ENCODE assay signal across 10 cellular contexts in the genomic region with DNA sequence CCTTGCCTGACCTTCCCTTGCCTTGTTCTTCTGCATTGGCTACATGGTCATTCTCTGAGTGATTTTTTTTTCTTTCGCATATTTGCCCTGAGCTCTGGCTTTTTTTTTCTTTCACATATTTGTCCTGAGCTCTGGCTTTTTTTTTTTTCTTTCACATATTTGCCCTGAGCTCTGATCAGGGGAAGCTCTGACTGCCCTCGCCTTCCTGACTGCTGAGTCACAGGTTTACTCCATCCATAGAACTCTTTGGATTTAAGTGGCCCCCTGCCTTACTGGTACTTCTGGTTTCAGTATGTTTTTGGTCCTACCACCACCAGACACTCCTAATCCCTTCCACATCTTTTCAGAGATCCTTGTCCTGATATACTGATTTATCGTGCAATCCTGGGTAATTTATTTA.
DNase-seq lines count a peak whose midpoint lies in the region; ATAC-seq and TF ChIP-seq lines count a peak whose summit lies in the region.
"Had no signal": no experiment of that assay in that cellular context is flagged by ENCODE, and none has a peak within 500 bp of the region (broad histone marks: within the 10 kb centered on the region; RNA-seq: fewer than 3 reads in every experiment).

No MANE protein-coding gene starts in this region.

- H3K9me3 ChIP-seq in prostate gland, result no peaks in the 10 kb centered on the region

- intact Hi-C loops in prostate gland (cut with DNase I), result loop anchor here (10.0 kb wide), 1 partner anchor 65 kb away; no protein-coding TSS in a partner anchor

- H3K27me3 Mint-ChIP-seq in progenitor cell of endocrine pancreas, result peaks cover 4% of the 10 kb centered on the region

- H3K27ac Mint-ChIP-seq in progenitor cell of endocrine pancreas, result peak overlapping the region; percentile 65

- H3K27me3 ChIP-seq in prostate gland (replicated peaks; ENCODE audit: insufficient read depth), result no peaks in the 10 kb centered on the region

- H3K4me3 Mint-ChIP-seq in progenitor cell of endocrine pancreas (ENCODE audit: low read depth), result no peak overlapping the region

- no peak overlapping the region for H3K4me3 ChIP-seq in prostate gland

- WGBS in prostate gland, result 21% methylated on average over 3 of the region's 3 CpGs

- H3K4me1 Mint-ChIP-seq in progenitor cell of endocrine pancreas (ENCODE audit: low read depth), result peaks cover 6% of the 10 kb centered on the region

- DNase-seq in ELR (ENCODE audit: low read depth) (peak; percentile 91), fibroblast of the conjunctiva (ENCODE audit: low read depth) (peak; percentile 75), progenitor cell of endocrine pancreas (ENCODE audit: low spot score, unreplicated experiment) (no peak), occipital lobe (lab: John Stamatoyannopoulos, UW) (no peak), prostate gland (ENCODE audit: low spot score) (no peak), D341Med (ENCODE audit: low spot score) (no peak)
- DNase-seq: activated CD4-positive, alpha-beta T cell treated with anti-CD3 and anti-CD28 coated beads for 4 hours; stimulated activated CD4-positive, alpha-beta T cell treated with anti-CD3 and anti-CD28 coated beads, Interleukin-4, amount 100 ng/mL, for 1 hour had no signal

- H3K9me3 Mint-ChIP-seq in progenitor cell of endocrine pancreas (ENCODE audit: low read depth), result no peaks in the 10 kb centered on the region

- H3K27ac ChIP-seq in prostate gland, result no peak overlapping the region

- no peaks in the 10 kb centered on the region for H3K4me1 ChIP-seq in prostate gland (replicated peaks)

- no peaks in the 10 kb centered on the region for H3K36me3 ChIP-seq in prostate gland

- no peaks in the 10 kb centered on the region for H3K36me3 Mint-ChIP-seq in progenitor cell of endocrine pancreas (ENCODE audit: insufficient read depth)

- TF ChIP-seq CTCF in progenitor cell of endocrine pancreas (IDR thresholded peaks at IDR 0.05; ENCODE audit: unreplicated experiment) (no peak), prostate gland (IDR thresholded peaks at IDR 0.05) (no peak)

- ATAC-seq in SK-N-SH treated with all-trans-retinoic acid at 6 μM for 48 hours, result peak; percentile 99
- ATAC-seq in esophagus mucosa, result no peak

- no peak for TF ChIP-seq POLR2A in prostate gland (IDR thresholded peaks at IDR 0.05)

TF ChIP-seq in SK-N-SH treated with all-trans-retinoic acid at 6 μM for 48 hours, 23 proteins besides CTCF, POLR2A, EP300 and RAD21:
- no peak for TF ChIP-seq ZFP3 (CRISPR knock-in tag; IDR thresholded peaks at IDR 0.05)
- no peak for TF ChIP-seq ZNF8 (CRISPR knock-in tag; IDR thresholded peaks at IDR 0.05)
- TF ChIP-seq PPARA (CRISPR knock-in tag; IDR thresholded peaks at IDR 0.05; ENCODE audit: borderline replicate concordance), result no peak
- no peak for TF ChIP-seq ARNTL (CRISPR knock-in tag; IDR thresholded peaks at IDR 0.05; ENCODE audit: borderline replicate concordance, low read depth)
- TF ChIP-seq, protein P1, sequence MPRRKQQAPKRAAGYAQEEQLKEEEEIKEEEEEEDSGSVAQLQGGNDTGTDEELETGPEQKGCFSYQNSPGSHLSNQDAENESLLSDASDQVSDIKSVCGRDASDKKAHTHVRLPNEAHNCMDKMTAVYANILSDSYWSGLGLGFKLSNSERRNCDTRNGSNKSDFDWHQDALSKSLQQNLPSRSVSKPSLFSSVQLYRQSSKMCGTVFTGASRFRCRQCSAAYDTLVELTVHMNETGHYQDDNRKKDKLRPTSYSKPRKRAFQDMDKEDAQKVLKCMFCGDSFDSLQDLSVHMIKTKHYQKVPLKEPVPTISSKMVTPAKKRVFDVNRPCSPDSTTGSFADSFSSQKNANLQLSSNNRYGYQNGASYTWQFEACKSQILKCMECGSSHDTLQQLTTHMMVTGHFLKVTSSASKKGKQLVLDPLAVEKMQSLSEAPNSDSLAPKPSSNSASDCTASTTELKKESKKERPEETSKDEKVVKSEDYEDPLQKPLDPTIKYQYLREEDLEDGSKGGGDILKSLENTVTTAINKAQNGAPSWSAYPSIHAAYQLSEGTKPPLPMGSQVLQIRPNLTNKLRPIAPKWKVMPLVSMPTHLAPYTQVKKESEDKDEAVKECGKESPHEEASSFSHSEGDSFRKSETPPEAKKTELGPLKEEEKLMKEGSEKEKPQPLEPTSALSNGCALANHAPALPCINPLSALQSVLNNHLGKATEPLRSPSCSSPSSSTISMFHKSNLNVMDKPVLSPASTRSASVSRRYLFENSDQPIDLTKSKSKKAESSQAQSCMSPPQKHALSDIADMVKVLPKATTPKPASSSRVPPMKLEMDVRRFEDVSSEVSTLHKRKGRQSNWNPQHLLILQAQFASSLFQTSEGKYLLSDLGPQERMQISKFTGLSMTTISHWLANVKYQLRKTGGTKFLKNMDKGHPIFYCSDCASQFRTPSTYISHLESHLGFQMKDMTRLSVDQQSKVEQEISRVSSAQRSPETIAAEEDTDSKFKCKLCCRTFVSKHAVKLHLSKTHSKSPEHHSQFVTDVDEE (CRISPR knock-in tag; IDR thresholded peaks at IDR 0.05), result no peak
- TF ChIP-seq GLIS3 (CRISPR knock-in tag; IDR thresholded peaks at IDR 0.05), result no peak
- no peak for TF ChIP-seq SNAI2 (CRISPR knock-in tag; IDR thresholded peaks at IDR 0.05)
TF ChIP-seq in SK-N-SH treated with all-trans-retinoic acid at 6 μM for 48 hours: peak in this region for 0.

Comparison
In these comparisons a context has a peak if more than half of its experiments do, and no peak if none do; other contexts are left out.
1. DNase-seq: peak in ELR (single experiment) and fibroblast of the conjunctiva (single experiment); none in progenitor cell of endocrine pancreas (single experiment), occipital lobe (single experiment), prostate gland (single experiment) and D341Med (single experiment).